ENCODE assay signal across 10 cellular contexts in genomic region chr12:108277613-108278012, GRCh38.
"Had no signal": no experiment of that assay in that cellular context is flagged by ENCODE, and none has a peak within 500 bp of the region (broad histone marks: within the 10 kb centered on the region; RNA-seq: fewer than 3 reads in every experiment).

No MANE protein-coding gene starts in this region.

- DNase-seq: H9, HCEC 1CT, HFFc6, KG1 had no signal

- H3K27ac ChIP-seq: HL-60 had no signal

- H2AFZ ChIP-seq: GM23338 had no signal

- FAIRE-seq: H1, H54, HepG2 had no signal

- H3K27ac Mint-ChIP-seq: GM23338, H9, HFFc6, IgD-negative memory B cell had no signal

- H3K4me3 Mint-ChIP-seq: GM23338, H9, HFFc6, IgD-negative memory B cell had no signal

- ATAC-seq: GM23338, HepG2 had no signal

- H3K4me3 ChIP-seq: GM23338 had no signal

- H3K4me2 ChIP-seq: GM23338 had no signal
